Comparison of ENCODE assay signal across 17 cellular contexts in genomic region chr1:198524127-198524526, GRCh38. TPM values are rescaled to one million over a fixed set of nuclear protein-coding genes. Genes with fewer than 3 reads are reported as not detected.
DNase-seq lines count a peak whose midpoint lies in the region; ATAC-seq and TF ChIP-seq lines count a peak whose summit lies in the region.
"Not testable (repeated sequence)": the region's sequence is repeated elsewhere in the genome, so short reads cannot be mapped to it uniquely, and the experiment has no call there.
"Had no signal": no experiment of that assay in that cellular context is flagged by ENCODE, and none has a peak within 500 bp of the region (broad histone marks: within the 10 kb centered on the region; RNA-seq: fewer than 3 reads in every experiment).

No MANE protein-coding gene starts in this region.

- H3F3A ChIP-seq in GM23338 (replicated peaks; ENCODE audit: low read depth) = not testable (repeated sequence)

- not testable (repeated sequence) for H3K4me2 ChIP-seq in GM23338

- not testable (repeated sequence) for H3K9me3 ChIP-seq in thymus (ENCODE audit: control insufficient read depth)

- H3K27ac ChIP-seq in GM23338 (ENCODE audit: low read depth) = not testable (repeated sequence)
- H3K27ac ChIP-seq in thymus (ENCODE audit: low read depth) = peak overlapping the region; percentile 42

- WGBS in thymus = 83% methylated on average over 10 of the region's 10 CpGs

- peaks cover 23% of the 10 kb centered on the region for H3K4me1 ChIP-seq in GM23338 (ENCODE audit: insufficient read depth)
- not testable (repeated sequence) for H3K4me1 ChIP-seq in thymus (ENCODE audit: control insufficient read depth, insufficient read depth, low read length)

- ATAC-seq in GM23338; activated naive CD4-positive, alpha-beta T cell treated with anti-CD3 and anti-CD28 coated beads, Interleukin-2, amount 50 U/mL, for 72 hours: not testable (repeated sequence)

- not testable (repeated sequence) for H2AFZ ChIP-seq in GM23338

- H3K4me3 ChIP-seq in GM23338; thymus (ENCODE audit: low read length): not testable (repeated sequence)

- not testable (repeated sequence) for H3K36me3 ChIP-seq in GM23338 (ENCODE audit: insufficient read depth); thymus (ENCODE audit: control insufficient read depth, insufficient read depth)

- peak overlapping the region; percentile 47; the same call in 1 of the 2 replicates for H3K27ac Mint-ChIP-seq in GM23338
- peak overlapping the region; percentile 70 for H3K27ac Mint-ChIP-seq in T-helper 1 cell treated with Interleukin-12 subunit alpha and Interleukin-12 subunit beta and Interleukin-4 antibody, amounts not matched to agents 30 μg/mL and 1 μg/mL, for 36 hours
- peak overlapping the region; percentile 90 to 93 for H3K27ac Mint-ChIP-seq in activated naive CD4-positive, alpha-beta T cell treated with anti-CD3 and anti-CD28 coated beads, Interleukin-2, amount 50 U/mL, for 72 hours

- not testable (repeated sequence) for H3K36me3 Mint-ChIP-seq in GM23338 (ENCODE audit: low read depth); T-helper 1 cell treated with Interleukin-12 subunit alpha and Interleukin-12 subunit beta and Interleukin-4 antibody, amounts not matched to agents 30 μg/mL and 1 μg/mL, for 36 hours (ENCODE audit: low read depth)
- peaks cover 0 to 13% of the 10 kb centered on the region in 2 donors for H3K36me3 Mint-ChIP-seq in activated naive CD4-positive, alpha-beta T cell treated with anti-CD3 and anti-CD28 coated beads, Interleukin-2, amount 50 U/mL, for 72 hours

- H3K9me2 ChIP-seq in GM23338 (ENCODE audit: insufficient read depth) = not testable (repeated sequence)

- not testable (repeated sequence) for H3K9me3 Mint-ChIP-seq in GM23338; T-helper 1 cell treated with Interleukin-12 subunit alpha and Interleukin-12 subunit beta and Interleukin-4 antibody, amounts not matched to agents 30 μg/mL and 1 μg/mL, for 36 hours; activated naive CD4-positive, alpha-beta T cell treated with anti-CD3 and anti-CD28 coated beads, Interleukin-2, amount 50 U/mL, for 72 hours

- not testable (repeated sequence) for H3K27me3 ChIP-seq in GM23338 (ENCODE audit: insufficient read depth); thymus (ENCODE audit: control insufficient read depth, insufficient read depth)

- H3K79me2 ChIP-seq in GM23338 (replicated peaks; ENCODE audit: insufficient read depth) = not testable (repeated sequence)

- H3K4me1 Mint-ChIP-seq in GM23338 = peaks cover 32% of the 10 kb centered on the region
- H3K4me1 Mint-ChIP-seq in T-helper 1 cell treated with Interleukin-12 subunit alpha and Interleukin-12 subunit beta and Interleukin-4 antibody, amounts not matched to agents 30 μg/mL and 1 μg/mL, for 36 hours (ENCODE audit: low read depth) = peaks cover 51% of the 10 kb centered on the region

- H4K20me1 ChIP-seq in GM23338 (replicated peaks; ENCODE audit: insufficient read depth) = not testable (repeated sequence)

- H3K4me3 Mint-ChIP-seq in GM23338 = not testable (repeated sequence)
- peak overlapping the region; percentile 71 for H3K4me3 Mint-ChIP-seq in T-helper 1 cell treated with Interleukin-12 subunit alpha and Interleukin-12 subunit beta and Interleukin-4 antibody, amounts not matched to agents 30 μg/mL and 1 μg/mL, for 36 hours

- TF ChIP-seq CTCF in GM23338 (conservative IDR thresholded peaks at IDR 0.05; ENCODE audit: low read depth in 2 of 2) = not testable (repeated sequence)

- H3K27me3 Mint-ChIP-seq in GM23338 (ENCODE audit: insufficient read depth, low read depth, poor library complexity); T-helper 1 cell treated with Interleukin-12 subunit alpha and Interleukin-12 subunit beta and Interleukin-4 antibody, amounts not matched to agents 30 μg/mL and 1 μg/mL, for 36 hours (ENCODE audit: low read depth): not testable (repeated sequence)

- DNase-seq in GM23338 (ENCODE audit: low spot score); activated naive CD4-positive, alpha-beta T cell treated with anti-CD3 and anti-CD28 coated beads, Interleukin-2, amount 50 U/mL, for 72 hours (ENCODE audit: low spot score in 2 of 2): not testable (repeated sequence)
- DNase-seq in activated CD4-positive, alpha-beta T cell treated with anti-CD3 and anti-CD28 coated beads, Interleukin-2, amount 50 U/mL, for 48 hours = peak; percentile 31 to 49
- peak; percentile 55 to 56 for DNase-seq in activated T-cell treated with anti-CD3 and anti-CD28 coated beads, Interleukin-2, amount 50 U/mL, for 48 hours
- DNase-seq in iris pigment epithelial cell (ENCODE audit: low read depth) = peak; percentile 9
- DNase-seq in stimulated activated CD4-positive, alpha-beta T cell treated with anti-CD3 and anti-CD28 coated beads, Interleukin-1b, Interleukin-23, amount 100 ng/mL, for 48 hours = peak; percentile 29

RNA-seq across cellular contexts. Expression of gene ATP6V1G3, which starts 16.4 kb away (rescaled TPM):
- total RNA-seq in GM23338 (2014; rRNA removed; shearing (Covaris generic)) = not detected in 2 replicates
- polyA plus RNA-seq in GM23338 (2016; fragmentation: Nextera tagmentation; extraction: Ambion mirVana) = not detected in 2 replicates
- under 1 TPM in 1 of 2 donors, not detected in 1; 0.56 TPM for total RNA-seq in activated naive CD4-positive, alpha-beta T cell treated with anti-CD3 and anti-CD28 coated beads, Interleukin-2, amount 50 U/mL, for 72 hours
- 0.18 TPM for polyA plus RNA-seq in thymus
- total RNA-seq: ascending aorta, cardiac muscle cell, kidney epithelial cell, lower leg skin, MCF 10A, osteocyte, stomach had no signal
- polyA plus RNA-seq: cardiac muscle cell, esophagus, IgD-negative memory B cell, stomach had no signal
